ENCODE assay signal across 10 cellular contexts in genomic region chr2:177397501-177398289, GRCh38. TPM values are rescaled to one million over a fixed set of nuclear protein-coding genes. Genes with fewer than 3 reads are reported as not detected.
DNase-seq lines count a peak whose midpoint lies in the region; ATAC-seq and TF ChIP-seq lines count a peak whose summit lies in the region.
"Had no signal": no experiment of that assay in that cellular context is flagged by ENCODE, and none has a peak within 500 bp of the region (broad histone marks: within the 10 kb centered on the region; RNA-seq: fewer than 3 reads in every experiment).

No MANE protein-coding gene starts in this region.

- no peaks in the 10 kb centered on the region for H3K9me3 Mint-ChIP-seq in activated T-cell treated with anti-CD3 and anti-CD28 coated beads, Interleukin-2, amount 50 U/mL, for 72 hours

- peak overlapping the region; percentile 72 for H3K27ac Mint-ChIP-seq in activated T-cell treated with anti-CD3 and anti-CD28 coated beads, Interleukin-2, amount 50 U/mL, for 72 hours

- H3K4me1 ChIP-seq in uterus: no peaks in the 10 kb centered on the region

- H3K27ac ChIP-seq in uterus: peak overlapping the region; percentile 69 to 75
- H3K27ac ChIP-seq: BLaER1 had no signal

- no peaks in the 10 kb centered on the region for H3K27me3 Mint-ChIP-seq in activated T-cell treated with anti-CD3 and anti-CD28 coated beads, Interleukin-2, amount 50 U/mL, for 72 hours (ENCODE audit: low read depth)

- no peak overlapping the region for H3K4me3 ChIP-seq in astrocyte of the cerebellum (ENCODE audit: low read depth, low read length)
- no peak overlapping the region for H3K4me3 ChIP-seq in uterus
- H3K4me3 ChIP-seq: BLaER1 had no signal

- TF ChIP-seq CTCF in astrocyte of the cerebellum (IDR thresholded peaks at IDR 0.05; ENCODE audit: low read depth, low read length, missing control alignments) (no peak), uterus (IDR thresholded peaks at IDR 0.05) (no peak)

- intact Hi-C loops in left colon (cut with DNase I, micrococcal nuclease) (no loop called here), uterus (cut with DNase I; ENCODE audit: low total_unique reads) (no loop called here), posterior vena cava (cut with DNase I) (no loop called here)

- TF ChIP-seq POLR2A in uterus (IDR thresholded peaks at IDR 0.05): no peak

- DNase-seq in activated T-cell treated with anti-CD3 and anti-CD28 coated beads, Interleukin-2, amount 50 U/mL, for 72 hours: no peak
- DNase-seq in activated T-cell treated with anti-CD3 and anti-CD28 coated beads for 4 hours (no peak), astrocyte of the cerebellum (ENCODE audit: low read depth) (peak; percentile 93), left colon (peak in 1 of 2 donors; percentile 33), uterus (peak; percentile 39 to 58), posterior vena cava (ENCODE audit: low spot score) (no peak), GF-D8 (lab: John Stamatoyannopoulos, UW) (no peak), T-helper 9 cell (no peak)
- DNase-seq: NCI-H2081 treated with DMSO at 0.1 percent for 48 hours had no signal

- H3K9me3 ChIP-seq in uterus: no peaks in the 10 kb centered on the region
- H3K9me3 ChIP-seq: BLaER1 had no signal

- H3K4me1 Mint-ChIP-seq in activated T-cell treated with anti-CD3 and anti-CD28 coated beads, Interleukin-2, amount 50 U/mL, for 72 hours (ENCODE audit: low read depth): peaks cover 77% of the 10 kb centered on the region

- no peaks in the 10 kb centered on the region for H3K27me3 ChIP-seq in uterus

- ATAC-seq in activated T-cell treated with anti-CD3 and anti-CD28 coated beads, Interleukin-2, amount 50 U/mL, for 72 hours (replicated peaks in 1 of 2): no peak
- ATAC-seq in left colon: peak; percentile 11

- in situ Hi-C loops in astrocyte of the cerebellum (cut with HindIII; ENCODE audit: low sequenced_read_pairs): no loop called here

- H3K36me3 ChIP-seq in uterus: no peaks in the 10 kb centered on the region

- H3K4me3 Mint-ChIP-seq in activated T-cell treated with anti-CD3 and anti-CD28 coated beads, Interleukin-2, amount 50 U/mL, for 72 hours: peak overlapping the region in 1 of 2 donors; percentile 30

- peaks cover 5 to 14% of the 10 kb centered on the region in 2 donors for H3K36me3 Mint-ChIP-seq in activated T-cell treated with anti-CD3 and anti-CD28 coated beads, Interleukin-2, amount 50 U/mL, for 72 hours (ENCODE audit: insufficient read depth in 2 of 2)

RNA-seq across cellular contexts. Expression of gene AGPS, which starts 5.1 kb away (rescaled TPM):
- total RNA-seq in activated T-cell treated with anti-CD3 and anti-CD28 coated beads, Interleukin-2, amount 50 U/mL, for 72 hours: 10 to 100 TPM; 38.8 to 44.6 TPM
- total RNA-seq in left colon (10 to 100 TPM; 54.9 to 62.3 TPM), uterus (10 to 100 TPM; 10.2 to 64.4 (median 40.0) TPM), posterior vena cava (10 to 100 TPM; 28.5 to 32.8 TPM)

Comparison
In these comparisons a context has a peak if more than half of its experiments do, and no peak if none do; other contexts are left out.
1. DNase-seq: peak in astrocyte of the cerebellum (single experiment) and uterus (2 of 2); none in activated T-cell treated with anti-CD3 and anti-CD28 coated beads, Interleukin-2, amount 50 U/mL, for 72 hours (0 of 2), activated T-cell treated with anti-CD3 and anti-CD28 coated beads for 4 hours (single experiment), posterior vena cava (single experiment), GF-D8 (single experiment) and T-helper 9 cell (single experiment).